In genomic region chr3:162391301-162391700, GRCh38 we compare ENCODE assay signal across 18 cellular contexts.
A peak's percentile ranks its signal among the peaks of the same experiment; 100 is the strongest.
DNase-seq lines count a peak whose midpoint lies in the region; ATAC-seq and TF ChIP-seq lines count a peak whose summit lies in the region.
"Had no signal": no experiment of that assay in that cellular context is flagged by ENCODE, and none has a peak within 500 bp of the region (broad histone marks: within the 10 kb centered on the region; RNA-seq: fewer than 3 reads in every experiment).

No MANE protein-coding gene starts in this region.

- TF ChIP-seq CTCF in BJ (IDR thresholded peaks at IDR 0.05; ENCODE audit: insufficient read depth, low read depth, low read length) = no peak
- TF ChIP-seq CTCF in chondrocyte (IDR thresholded peaks at IDR 0.05) = no peak

- DNase-seq in BJ (ENCODE audit: low read depth) (peak; percentile 35), NCI-H226 (peak; percentile 61), chondrocyte (ENCODE audit: low spot score) (no peak), NCI-H187 (lab: John Stamatoyannopoulos, UW) (no peak), DMS153 treated with DMSO at 0.1 percent for 48 hours (lab: John Stamatoyannopoulos, UW; ENCODE audit: unreplicated experiment) (no peak), midbrain (lab: John Stamatoyannopoulos, UW) (no peak)
- no peak for DNase-seq in stimulated activated naive CD8-positive, alpha-beta T cell treated with anti-CD3 and anti-CD28 coated beads, Interleukin-15, amount 100 ng/mL, for 72 hours
- DNase-seq: activated CD4-positive, alpha-beta T cell treated with anti-CD3 and anti-CD28 coated beads for 36 hours; AML-193; Karpas-422; NCI-H524 treated with DMSO at 0.1 percent for 48 hours; nucleus accumbens; RPMI8226 had no signal

- H3K27me3 ChIP-seq in BJ (ENCODE audit: control insufficient read depth, insufficient read depth, low read length) = no peaks in the 10 kb centered on the region
- H3K27me3 ChIP-seq: esophagus muscularis mucosa had no signal

- ATAC-seq in stimulated activated naive CD8-positive, alpha-beta T cell treated with anti-CD3 and anti-CD28 coated beads, Interleukin-15, amount 100 ng/mL, for 72 hours = no peak
- ATAC-seq: activated CD4-positive, alpha-beta T cell treated with anti-CD3 and anti-CD28 coated beads for 36 hours had no signal

- peaks cover 10% of the 10 kb centered on the region for H3K4me1 Mint-ChIP-seq in chondrocyte (ENCODE audit: low read depth)
- H3K4me1 Mint-ChIP-seq in stimulated activated naive CD8-positive, alpha-beta T cell treated with anti-CD3 and anti-CD28 coated beads, Interleukin-15, amount 100 ng/mL, for 72 hours = no peaks in the 10 kb centered on the region
- H3K4me1 Mint-ChIP-seq: activated CD4-positive, alpha-beta T cell treated with anti-CD3 and anti-CD28 coated beads for 36 hours had no signal

- H3K27ac Mint-ChIP-seq in chondrocyte (ENCODE audit: unreplicated experiment) = peak overlapping the region; percentile 1
- no peak overlapping the region for H3K27ac Mint-ChIP-seq in stimulated activated naive CD8-positive, alpha-beta T cell treated with anti-CD3 and anti-CD28 coated beads, Interleukin-15, amount 100 ng/mL, for 72 hours
- H3K27ac Mint-ChIP-seq: activated CD4-positive, alpha-beta T cell treated with anti-CD3 and anti-CD28 coated beads for 36 hours; activated naive CD8-positive, alpha-beta T cell; T-helper 2 cell treated with Interferon-gamma antibody and Interleukin-4, amounts not matched to agents 5 μg/mL and 100 μg/mL, for 36 hours had no signal

- peaks cover 3% of the 10 kb centered on the region for H3K9me3 ChIP-seq in mesodermal cell (ENCODE audit: control insufficient read depth, low read length)

- WGBS in mesodermal cell (ENCODE audit: insufficient coverage in 2 of 2), 2 experiments = 90% methylated on average over 2 of the region's 2 CpGs; no CpG with 5 or more reads in 1 of the 2 experiments

- H3K27me3 Mint-ChIP-seq in chondrocyte (ENCODE audit: low read depth) = no peaks in the 10 kb centered on the region
- no peaks in the 10 kb centered on the region for H3K27me3 Mint-ChIP-seq in stimulated activated naive CD8-positive, alpha-beta T cell treated with anti-CD3 and anti-CD28 coated beads, Interleukin-15, amount 100 ng/mL, for 72 hours
- H3K27me3 Mint-ChIP-seq: activated CD4-positive, alpha-beta T cell treated with anti-CD3 and anti-CD28 coated beads for 36 hours; activated naive CD8-positive, alpha-beta T cell had no signal

- H3K4me3 Mint-ChIP-seq in chondrocyte (ENCODE audit: unreplicated experiment) = no peak overlapping the region
- no peak overlapping the region for H3K4me3 Mint-ChIP-seq in stimulated activated naive CD8-positive, alpha-beta T cell treated with anti-CD3 and anti-CD28 coated beads, Interleukin-15, amount 100 ng/mL, for 72 hours
- H3K4me3 Mint-ChIP-seq: activated CD4-positive, alpha-beta T cell treated with anti-CD3 and anti-CD28 coated beads for 36 hours; activated naive CD8-positive, alpha-beta T cell; T-helper 2 cell treated with Interferon-gamma antibody and Interleukin-4, amounts not matched to agents 5 μg/mL and 100 μg/mL, for 36 hours had no signal

- peak overlapping the region; percentile 81 for H3K27ac ChIP-seq in mesodermal cell (ENCODE audit: low read depth, low read length, severe bottlenecking)
- H3K27ac ChIP-seq: esophagus muscularis mucosa, skin epidermis had no signal

- H3K36me3 Mint-ChIP-seq in chondrocyte (ENCODE audit: low read depth) = peaks cover 3% of the 10 kb centered on the region
- H3K36me3 Mint-ChIP-seq: activated naive CD8-positive, alpha-beta T cell had no signal

- peaks cover 15% of the 10 kb centered on the region for H3K9me3 Mint-ChIP-seq in chondrocyte (ENCODE audit: low read depth)
- peaks cover 5 to 13% of the 10 kb centered on the region in 2 donors for H3K9me3 Mint-ChIP-seq in stimulated activated naive CD8-positive, alpha-beta T cell treated with anti-CD3 and anti-CD28 coated beads, Interleukin-15, amount 100 ng/mL, for 72 hours

- no peaks in the 10 kb centered on the region for H3K36me3 ChIP-seq in BJ (ENCODE audit: control insufficient read depth, insufficient read depth, low read length)
- H3K36me3 ChIP-seq in mesodermal cell (ENCODE audit: control insufficient read depth, insufficient read depth, low read length) = no peaks in the 10 kb centered on the region
- H3K36me3 ChIP-seq: esophagus muscularis mucosa had no signal

- POLR2A ChIA-PET in BJ (lab: Charles Lee) = no interaction called here

- no peak overlapping the region for H3K4me3 ChIP-seq in BJ (ENCODE audit: low read depth, low read length)
- no peak overlapping the region for H3K4me3 ChIP-seq in mesodermal cell (ENCODE audit: extremely low read depth, insufficient read depth, low read length, poor library complexity, severe bottlenecking)
- H3K4me3 ChIP-seq: esophagus muscularis mucosa, skin epidermis had no signal

- H3K4me1 ChIP-seq in mesodermal cell (ENCODE audit: control insufficient read depth, insufficient read depth, low read length, poor library complexity, severe bottlenecking) = peaks cover 12% of the 10 kb centered on the region

- CTCF ChIA-PET in BJ (lab: Yijun Ruan, JAX) = no interaction called here

Comparison
In these comparisons a context has a peak if more than half of its experiments do, and no peak if none do; other contexts are left out.
1. DNase-seq: peak in BJ (single experiment) and NCI-H226 (single experiment); none in chondrocyte (single experiment), NCI-H187 (0 of 2), DMS153 treated with DMSO at 0.1 percent for 48 hours (single experiment), midbrain (single experiment) and stimulated activated naive CD8-positive, alpha-beta T cell treated with anti-CD3 and anti-CD28 coated beads, Interleukin-15, amount 100 ng/mL, for 72 hours (0 of 2).